ENCODE assay signal across 29 cellular contexts in the genomic region with DNA sequence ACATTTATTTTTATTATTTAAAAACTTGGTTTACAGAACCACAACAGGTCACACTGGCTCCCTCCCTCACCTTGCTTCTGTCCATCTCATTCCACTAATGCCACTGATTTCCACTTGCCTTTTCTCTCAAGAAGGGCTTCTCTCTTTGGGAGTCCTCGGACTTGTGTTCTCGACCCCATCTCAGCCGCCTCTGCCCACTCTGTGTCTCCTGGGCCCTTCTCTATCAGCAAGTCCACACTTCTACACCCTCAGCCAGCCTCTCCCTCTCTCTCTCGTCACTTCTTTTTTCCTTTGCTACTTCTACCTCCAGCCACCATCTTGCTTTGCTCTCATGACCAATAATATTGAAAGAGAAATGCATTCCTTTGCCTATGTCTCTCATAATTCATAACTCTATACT.
"Had no signal": no experiment of that assay in that cellular context is flagged by ENCODE, and none has a peak within 500 bp of the region (broad histone marks: within the 10 kb centered on the region; RNA-seq: fewer than 3 reads in every experiment).

No MANE protein-coding gene starts in this region.

- FAIRE-seq: urothelium cell line had no signal

- H3K27ac Mint-ChIP-seq: stimulated activated effector memory CD8-positive, alpha-beta T cell treated with anti-CD3 and anti-CD28 coated beads, Interleukin-12 subunit alpha, Interleukin-12 subunit beta, amount 100 ng/mL, for 72 hours; stimulated activated memory B cell treated with anti-CD40 and anti-IgM and Interleukin-4, amounts not matched to agents 10 μg/mL and 1 μg/mL and 100 μg/mL, for 72 hours; stimulated activated naive B cell treated with anti-CD40 and anti-IgM and Interleukin-4, amounts not matched to agents 10 μg/mL and 1 μg/mL and 100 μg/mL, for 72 hours; stimulated activated naive CD8-positive, alpha-beta T cell treated with anti-CD3 and anti-CD28 coated beads, Interleukin-15, amount 100 ng/mL, for 72 hours; stimulated activated naive CD8-positive, alpha-beta T cell treated with anti-CD3 and anti-CD28 coated beads, Interleukin-15, Interleukin-2, amounts not matched to agents 100 ng/mL and 50 ng/mL, for 24 hours; type B pancreatic cell had no signal

- H3K36me3 Mint-ChIP-seq: stimulated activated effector memory CD8-positive, alpha-beta T cell treated with anti-CD3 and anti-CD28 coated beads, Interleukin-12 subunit alpha, Interleukin-12 subunit beta, amount 100 ng/mL, for 72 hours; stimulated activated memory B cell treated with anti-CD40 and anti-IgM and Interleukin-4, amounts not matched to agents 10 μg/mL and 1 μg/mL and 100 μg/mL, for 72 hours; stimulated activated naive B cell treated with anti-CD40 and anti-IgM and Interleukin-4, amounts not matched to agents 10 μg/mL and 1 μg/mL and 100 μg/mL, for 72 hours; type B pancreatic cell had no signal

- H3K4me1 ChIP-seq: stomach, suprapubic skin, testis, thyroid gland, tibial artery, tibial nerve, transverse colon, upper lobe of left lung, upper lobe of right lung, uterus, vagina had no signal

- H3K4me3 Mint-ChIP-seq: stimulated activated effector memory CD8-positive, alpha-beta T cell treated with anti-CD3 and anti-CD28 coated beads, Interleukin-12 subunit alpha, Interleukin-12 subunit beta, amount 100 ng/mL, for 72 hours; stimulated activated memory B cell treated with anti-CD40 and anti-IgM and Interleukin-4, amounts not matched to agents 10 μg/mL and 1 μg/mL and 100 μg/mL, for 72 hours; stimulated activated naive B cell treated with anti-CD40 and anti-IgM and Interleukin-4, amounts not matched to agents 10 μg/mL and 1 μg/mL and 100 μg/mL, for 72 hours; stimulated activated naive CD8-positive, alpha-beta T cell treated with anti-CD3 and anti-CD28 coated beads, Interleukin-15, amount 100 ng/mL, for 72 hours; stimulated activated naive CD8-positive, alpha-beta T cell treated with anti-CD3 and anti-CD28 coated beads, Interleukin-15, Interleukin-2, amounts not matched to agents 100 ng/mL and 50 ng/mL, for 24 hours; type B pancreatic cell had no signal

- H3K27me3 ChIP-seq: testis, thyroid gland, tibial artery, tibial nerve, transverse colon, upper lobe of left lung, uterus, vagina had no signal

- H3K36me3 ChIP-seq: stomach, suprapubic skin, thoracic aorta, thyroid gland, tibial artery, tibial nerve, transverse colon, upper lobe of left lung, upper lobe of right lung, uterus, vagina had no signal

- H3K27ac ChIP-seq: stomach, suprapubic skin, testis, thoracic aorta, thyroid gland, tibial artery, tibial nerve, transverse colon, upper lobe of left lung, upper lobe of right lung, uterus, vagina had no signal

- DNase-seq: stimulated activated CD4-positive, alpha-beta T cell treated with anti-CD3 and anti-CD28 coated beads, Interleukin-2, amount 100 ng/mL, for 48 hours; stimulated activated CD4-positive, alpha-beta T cell treated with anti-CD3 and anti-CD28 coated beads, Interleukin-4, amount 100 ng/mL, for 1 hour; stimulated activated CD4-positive, alpha-beta T cell treated with anti-CD3 and anti-CD28 coated beads, Interleukin-4, amount 100 ng/mL, for 24 hours; stimulated activated CD4-positive, alpha-beta T cell treated with anti-CD3 and anti-CD28 coated beads, Interleukin-4, amount 100 ng/mL, for 4 hours; stimulated activated CD8-positive, alpha-beta memory T cell treated with anti-CD3 and anti-CD28 coated beads, Interleukin-4, amount 100 ng/mL, for 48 hours; stimulated activated naive B cell treated with anti-CD40 and anti-IgM and Interleukin-4, amounts not matched to agents 10 μg/mL and 1 μg/mL and 100 μg/mL, for 72 hours; stimulated activated naive CD4-positive, alpha-beta T cell; stimulated activated naive CD4-positive, alpha-beta T cell treated with Interleukin-2 at 50 U/mL for 16 hours; stimulated activated naive CD8-positive, alpha-beta T cell treated with anti-CD3 and anti-CD28 coated beads, Interleukin-15, amount 100 ng/mL, for 72 hours; stimulated activated naive CD8-positive, alpha-beta T cell treated with anti-CD3 and anti-CD28 coated beads, Interleukin-15, Interleukin-2, amounts not matched to agents 100 U/mL and 50 U/mL, for 24 hours; stomach; substantia nigra; testis; thyroid gland; tibial artery; transverse colon; trophoblast cell; upper lobe of left lung; upper lobe of right lung; uterus had no signal

- H3K9me3 Mint-ChIP-seq: stimulated activated effector memory CD8-positive, alpha-beta T cell treated with anti-CD3 and anti-CD28 coated beads, Interleukin-12 subunit alpha, Interleukin-12 subunit beta, amount 100 ng/mL, for 72 hours; stimulated activated memory B cell treated with anti-CD40 and anti-IgM and Interleukin-4, amounts not matched to agents 10 μg/mL and 1 μg/mL and 100 μg/mL, for 72 hours; stimulated activated naive B cell treated with anti-CD40 and anti-IgM and Interleukin-4, amounts not matched to agents 10 μg/mL and 1 μg/mL and 100 μg/mL, for 72 hours; stimulated activated naive CD8-positive, alpha-beta T cell treated with anti-CD3 and anti-CD28 coated beads, Interleukin-15, amount 100 ng/mL, for 72 hours; stimulated activated naive CD8-positive, alpha-beta T cell treated with anti-CD3 and anti-CD28 coated beads, Interleukin-15, Interleukin-2, amounts not matched to agents 100 ng/mL and 50 ng/mL, for 24 hours; type B pancreatic cell had no signal

- H3K4me3 ChIP-seq: stomach, suprapubic skin, testis, thoracic aorta, thyroid gland, tibial artery, tibial nerve, transverse colon, upper lobe of left lung, upper lobe of right lung, uterus, vagina had no signal

- H3K9me3 ChIP-seq: stomach, suprapubic skin, testis, thoracic aorta, thyroid gland, tibial artery, tibial nerve, transverse colon, upper lobe of left lung, upper lobe of right lung, uterus, vagina had no signal

- H3K4me1 Mint-ChIP-seq: stimulated activated effector memory CD8-positive, alpha-beta T cell treated with anti-CD3 and anti-CD28 coated beads, Interleukin-12 subunit alpha, Interleukin-12 subunit beta, amount 100 ng/mL, for 72 hours; stimulated activated memory B cell treated with anti-CD40 and anti-IgM and Interleukin-4, amounts not matched to agents 10 μg/mL and 1 μg/mL and 100 μg/mL, for 72 hours; stimulated activated naive B cell treated with anti-CD40 and anti-IgM and Interleukin-4, amounts not matched to agents 10 μg/mL and 1 μg/mL and 100 μg/mL, for 72 hours; stimulated activated naive CD8-positive, alpha-beta T cell treated with anti-CD3 and anti-CD28 coated beads, Interleukin-15, amount 100 ng/mL, for 72 hours had no signal
